ENCODE assay signal across 8 cellular contexts in the genomic region with DNA sequence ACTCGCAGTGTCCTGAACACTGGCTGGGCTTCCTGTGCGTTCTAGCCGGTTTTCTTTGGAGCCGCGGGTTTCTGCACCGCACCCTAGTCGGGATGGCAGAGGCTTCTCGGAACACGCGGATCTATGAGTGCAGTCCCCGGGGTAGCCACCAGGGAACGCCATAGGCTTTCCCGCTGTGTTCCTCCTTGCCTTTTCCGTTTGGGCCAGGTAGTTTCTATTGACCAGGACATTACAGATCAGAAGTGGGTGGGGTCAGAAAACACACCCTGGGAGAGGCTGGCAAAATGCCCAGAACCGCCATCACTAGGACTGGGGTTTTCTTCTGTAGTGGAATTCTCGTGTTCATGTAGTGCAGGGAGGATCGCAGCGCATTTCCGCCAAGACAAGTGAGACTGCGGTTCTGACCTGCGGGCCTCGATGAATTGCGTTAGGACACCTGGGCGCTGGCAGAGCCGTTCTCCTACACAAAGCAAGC.
A peak's percentile ranks its signal among the peaks of the same experiment; 100 is the strongest.
DNase-seq lines count a peak whose midpoint lies in the region; ATAC-seq and TF ChIP-seq lines count a peak whose summit lies in the region.
"Not testable (repeated sequence)": the region's sequence is repeated elsewhere in the genome, so short reads cannot be mapped to it uniquely, and the experiment has no call there.

No MANE protein-coding gene starts in this region.

- not testable (repeated sequence) for H3K36me3 ChIP-seq in Caco-2 (ENCODE audit: control insufficient read depth, insufficient read depth, low read length); IMR-90 (ENCODE audit: control insufficient read depth, insufficient read depth, low read length); colonic mucosa; hepatocyte (replicated peaks; ENCODE audit: insufficient read depth, low read depth); neural cell (ENCODE audit: insufficient read depth, low read length)

- H2AK5ac ChIP-seq in IMR-90 (ENCODE audit: low read depth, low read length) = not testable (repeated sequence)

- H4K20me1 ChIP-seq in IMR-90 (ENCODE audit: insufficient read depth, low read length); hepatocyte (ENCODE audit: insufficient read depth, poor library complexity, severe bottlenecking); neural cell (ENCODE audit: insufficient read depth): not testable (repeated sequence)

- H3K4me3 Mint-ChIP-seq in Caco-2 (ENCODE audit: unreplicated experiment) = peak overlapping the region; percentile 78
- peak overlapping the region; percentile 80 to 89 for H3K4me3 Mint-ChIP-seq in activated T-cell treated with anti-CD3 and anti-CD28 coated beads, Interleukin-2, amount 50 U/mL, for 72 hours

- H3K27me3 ChIP-seq in Caco-2 (replicated peaks; ENCODE audit: control insufficient read depth, insufficient read depth, low read length); IMR-90 (ENCODE audit: control insufficient read depth, insufficient read depth, low read length); colonic mucosa: not testable (repeated sequence)
- H3K27me3 ChIP-seq in hepatocyte (peaks cover 23% of the 10 kb centered on the region), neural cell (ENCODE audit: insufficient read depth, low read depth, low read length) (peaks cover 39% of the 10 kb centered on the region)

- not testable (repeated sequence) for H3K56ac ChIP-seq in IMR-90 (ENCODE audit: extremely low read depth, insufficient read depth, low read length)

- DNase-seq in Caco-2 = peak; percentile 37 to 41
- not testable (repeated sequence) for DNase-seq in IMR-90
- DNase-seq in SW480 (ENCODE audit: low spot score) = peak; percentile 91
- DNase-seq in activated T-cell treated with anti-CD3 and anti-CD28 coated beads, Interleukin-2, amount 50 U/mL, for 72 hours = peak; percentile 61 to 66
- peak; percentile 94 for DNase-seq in colonic mucosa
- peak; percentile 64 for DNase-seq in hepatocyte (ENCODE audit: low spot score)
- DNase-seq in stimulated activated naive CD4-positive, alpha-beta T cell (lab: John Stamatoyannopoulos, UW) = peak; percentile 41 to 66 (median 56)

- H3K9me2 ChIP-seq in hepatocyte (replicated peaks; ENCODE audit: insufficient read depth); neural cell (ENCODE audit: insufficient read depth, low read length): not testable (repeated sequence)

- intact Hi-C loops in Caco-2 (cut with micrococcal nuclease; ENCODE audit: unreplicated experiment); IMR-90 (cut with micrococcal nuclease); colonic mucosa (cut with DNase I): not testable (repeated sequence)

- not testable (repeated sequence) for H3K4ac ChIP-seq in IMR-90 (ENCODE audit: low read depth, low read length)

- H2AFZ ChIP-seq in IMR-90 (replicated peaks; ENCODE audit: low read length, poor library complexity) (peak overlapping the region; percentile 63), hepatocyte (peak overlapping the region; percentile 34)
- not testable (repeated sequence) for H2AFZ ChIP-seq in neural cell (ENCODE audit: low read depth, low read length)

- CTCF ChIA-PET in Caco-2 (lab: Charles Lee); IMR-90 (lab: Yijun Ruan, JAX): not testable (repeated sequence)

- not testable (repeated sequence) for H3K14ac ChIP-seq in IMR-90 (replicated peaks; ENCODE audit: low read depth, low read length)

- H3K36me3 Mint-ChIP-seq in Caco-2 (ENCODE audit: insufficient read depth, unreplicated experiment); activated T-cell treated with anti-CD3 and anti-CD28 coated beads, Interleukin-2, amount 50 U/mL, for 72 hours (ENCODE audit: insufficient read depth in 2 of 2): not testable (repeated sequence)

- POLR2A ChIA-PET in Caco-2 (lab: Charles Lee); IMR-90 (lab: Charles Lee; ENCODE audit: unreplicated experiment): not testable (repeated sequence)

- in situ Hi-C loops in IMR-90 (cut with MboI; ENCODE audit: low sequenced_read_pairs) = not testable (repeated sequence)

- not testable (repeated sequence) for H4K5ac ChIP-seq in IMR-90 (ENCODE audit: low read depth, low read length)

- H3K79me1 ChIP-seq in IMR-90 (ENCODE audit: low read depth in 1 of 2, low read length in 2 of 2) = not testable (repeated sequence)

- not testable (repeated sequence) for H3K27me3 Mint-ChIP-seq in Caco-2 (ENCODE audit: insufficient read depth, unreplicated experiment)
- H3K27me3 Mint-ChIP-seq in activated T-cell treated with anti-CD3 and anti-CD28 coated beads, Interleukin-2, amount 50 U/mL, for 72 hours (ENCODE audit: low read depth) = peaks cover 11% of the 10 kb centered on the region

- not testable (repeated sequence) for H3K27ac Mint-ChIP-seq in Caco-2 (ENCODE audit: unreplicated experiment)
- peak overlapping the region; percentile 53 for H3K27ac Mint-ChIP-seq in activated T-cell treated with anti-CD3 and anti-CD28 coated beads, Interleukin-2, amount 50 U/mL, for 72 hours

- TF ChIP-seq RAD21 in IMR-90 (IDR thresholded peaks at IDR 0.05; ENCODE audit: low read length); neural cell (conservative IDR thresholded peaks at IDR 0.05): not testable (repeated sequence)

- not testable (repeated sequence) for H2AK9ac ChIP-seq in IMR-90 (replicated peaks; ENCODE audit: low read depth, low read length, poor library complexity)

- H3F3A ChIP-seq in neural cell (ENCODE audit: insufficient read depth, low read length, poor library complexity, severe bottlenecking) = not testable (repeated sequence)

- H3K4me2 ChIP-seq in IMR-90 (ENCODE audit: low read depth, low read length) (peak overlapping the region; percentile 21; the same call in 1 of the 2 replicates), hepatocyte (peak overlapping the region; percentile 81)
- not testable (repeated sequence) for H3K4me2 ChIP-seq in neural cell (ENCODE audit: low read length)

- TF ChIP-seq EP300 in neural cell (conservative IDR thresholded peaks at IDR 0.05; ENCODE audit: poor library complexity, severe bottlenecking) = not testable (repeated sequence)

- not testable (repeated sequence) for H3K23ac ChIP-seq in IMR-90 (ENCODE audit: low read depth, low read length)

- ATAC-seq in IMR-90 (ENCODE audit: low read depth); activated T-cell treated with anti-CD3 and anti-CD28 coated beads, Interleukin-2, amount 50 U/mL, for 72 hours (replicated peaks in 1 of 2): not testable (repeated sequence)

- not testable (repeated sequence) for H3K4me1 Mint-ChIP-seq in Caco-2 (ENCODE audit: low read depth, unreplicated experiment)
- peaks cover 53% of the 10 kb centered on the region for H3K4me1 Mint-ChIP-seq in activated T-cell treated with anti-CD3 and anti-CD28 coated beads, Interleukin-2, amount 50 U/mL, for 72 hours (ENCODE audit: low read depth)

- H2BK20ac ChIP-seq in IMR-90 (ENCODE audit: low read depth, low read length) = not testable (repeated sequence)

- not testable (repeated sequence) for H3K27ac ChIP-seq in IMR-90 (ENCODE audit: insufficient read depth, low read length); neural cell (ENCODE audit: low read length)
- H3K27ac ChIP-seq in colonic mucosa (peak overlapping the region; percentile 54), hepatocyte (peak overlapping the region; percentile 52)

- BruUV-seq in Caco-2 (replicated peaks; lab: Mats Ljungman, UMichigan); IMR-90 (replicated peaks; lab: Mats Ljungman, UMichigan): not testable (repeated sequence)

- TF ChIP-seq POLR2A in IMR-90 (IDR thresholded peaks at IDR 0.05; ENCODE audit: low read depth, low read length) = not testable (repeated sequence)

- not testable (repeated sequence) for H3K79me2 ChIP-seq in hepatocyte; neural cell (replicated peaks; ENCODE audit: insufficient read depth, low read length)

- TF ChIP-seq CTCF in Caco-2 (IDR thresholded peaks at IDR 0.05; ENCODE audit: insufficient read depth in 1 of 2, low read depth in 1 of 2, low read length in 1 of 2, severe bottlenecking in 1 of 2, unreplicated experiment in 1 of 2) (peak in 1 of 2 experiments; percentile 35), IMR-90 (conservative IDR thresholded peaks at IDR 0.05; ENCODE audit: low read depth, low read length) (0 out of 2 replicates have a peak, but pooled peaks have one; percentile 15), colonic mucosa (IDR thresholded peaks at IDR 0.05) (peak; percentile 64), hepatocyte (IDR thresholded peaks at IDR 0.05; ENCODE audit: poor library complexity) (peak; percentile 40), neural cell (IDR thresholded peaks at IDR 0.05; ENCODE audit: poor library complexity, severe bottlenecking) (peak; percentile 54)

- H3K9me1 ChIP-seq in IMR-90 (ENCODE audit: insufficient read depth, low read length) = not testable (repeated sequence)

- H3K9ac ChIP-seq in IMR-90 (ENCODE audit: low read depth, low read length); neural cell (ENCODE audit: low read length): not testable (repeated sequence)
- H3K9ac ChIP-seq in colonic mucosa (ENCODE audit: low read depth in 2 of 2, low read length in 2 of 2) = peak overlapping the region in 1 of 2 donors; percentile 51

- peak overlapping the region; percentile 26 for H3K4me3 ChIP-seq in Caco-2 (ENCODE audit: low read depth, low read length)
- not testable (repeated sequence) for H3K4me3 ChIP-seq in IMR-90 (ENCODE audit: insufficient read depth, low read depth, low read length); colonic mucosa
- H3K4me3 ChIP-seq in hepatocyte = peak overlapping the region; percentile 38
- H3K4me3 ChIP-seq in neural cell (ENCODE audit: low read length) = peak overlapping the region; percentile 58

- not testable (repeated sequence) for H4K8ac ChIP-seq in IMR-90 (ENCODE audit: low read depth in 2 of 2, low read length in 2 of 2)

- not testable (repeated sequence) for H2BK120ac ChIP-seq in IMR-90 (ENCODE audit: low read depth, low read length)

- H3K4me1 ChIP-seq in Caco-2; IMR-90 (ENCODE audit: control insufficient read depth, insufficient read depth, low read length); colonic mucosa; hepatocyte (ENCODE audit: insufficient read depth): not testable (repeated sequence)

- dilution Hi-C loops in IMR-90 (cut with HindIII; ENCODE audit: low sequenced_read_pairs, unreplicated experiment) = not testable (repeated sequence)

- H4K91ac ChIP-seq in IMR-90 (ENCODE audit: insufficient read depth, low read depth, low read length) = not testable (repeated sequence)

- H3K9me3 Mint-ChIP-seq in Caco-2 (ENCODE audit: unreplicated experiment); activated T-cell treated with anti-CD3 and anti-CD28 coated beads, Interleukin-2, amount 50 U/mL, for 72 hours: not testable (repeated sequence)

- not testable (repeated sequence) for H3K9me3 ChIP-seq in Caco-2; IMR-90 (ENCODE audit: control insufficient read depth, insufficient read depth, low read length); colonic mucosa; hepatocyte (ENCODE audit: low read depth); neural cell (ENCODE audit: low read length)

- WGBS in IMR-90 (ENCODE audit: extremely low coverage in 2 of 2, insufficient read length in 1 of 2), 2 experiments = 25% methylated on average over 21 of the region's 25 CpGs; no CpG with 5 or more reads in 1 of the 2 experiments
- 24% methylated on average over 25 of the region's 25 CpGs for WGBS in hepatocyte (ENCODE audit: low lambda C conversion rate, missing lambda C conversion rate)

- not testable (repeated sequence) for H2BK5ac ChIP-seq in IMR-90 (ENCODE audit: low read depth, low read length, poor library complexity, severe bottlenecking)

- not testable (repeated sequence) for H3K18ac ChIP-seq in IMR-90 (ENCODE audit: low read depth, low read length)

- H2BK15ac ChIP-seq in IMR-90 (ENCODE audit: low read depth, low read length) = not testable (repeated sequence)
